Comparison of ENCODE assay signal across 1 cellular context in the genomic region with DNA sequence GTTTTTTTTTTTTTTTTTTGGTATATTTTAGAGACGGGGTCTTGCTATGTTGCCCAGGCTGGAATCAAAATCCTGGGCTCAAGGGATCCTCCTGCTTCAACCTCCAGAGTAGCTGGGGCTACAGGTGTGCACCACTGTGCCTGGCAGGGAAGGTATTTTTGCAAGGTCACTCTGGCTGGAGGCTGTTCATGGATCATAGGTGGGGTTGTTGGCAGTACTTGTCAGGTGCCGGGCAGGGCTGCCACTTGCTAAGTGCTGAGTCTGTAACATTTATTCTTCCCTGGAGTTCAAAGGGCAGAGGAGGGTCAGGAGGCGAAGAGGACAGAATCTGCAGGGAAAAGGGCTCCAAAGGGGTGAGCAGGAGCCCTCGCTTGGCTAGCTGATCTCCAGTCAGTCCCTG.
TF ChIP-seq lines count a peak whose summit lies in the region.

No MANE protein-coding gene starts in this region.

TF ChIP-seq in K562, 482 proteins besides CTCF, POLR2A, EP300 and RAD21:
- TF ChIP-seq ZNF316 (IDR thresholded peaks at IDR 0.05): 0 out of 2 replicates have a peak, but pooled peaks have one; percentile 2
- peak; percentile 63 for TF ChIP-seq ZNF121 (CRISPR knock-in tag; conservative IDR thresholded peaks at IDR 0.05)
- no peak for TF ChIP-seq ZNF561 (CRISPR knock-in tag; conservative IDR thresholded peaks at IDR 0.05)
- TF ChIP-seq CREB5 (CRISPR knock-in tag; IDR thresholded peaks at IDR 0.05): no peak
